Comparison of ENCODE assay signal across 1 cellular context in genomic region chr10:95245425-95246055, GRCh38.
A peak's percentile ranks its signal among the peaks of the same experiment; 100 is the strongest.
TF ChIP-seq lines count a peak whose summit lies in the region.

No MANE protein-coding gene starts in this region.

TF ChIP-seq in GM12878, 131 proteins besides CTCF, POLR2A, EP300 and RAD21 (continued from another document):
- TF ChIP-seq HDAC6 (IDR thresholded peaks at IDR 0.05; ENCODE audit: unreplicated experiment), result no peak
- no peak for TF ChIP-seq TBL1XR1 (IDR thresholded peaks at IDR 0.05; ENCODE audit: low read depth, low read length)
- TF ChIP-seq ESRRA (IDR thresholded peaks at IDR 0.05; ENCODE audit: low read length), result peak; percentile 93
- no peak for TF ChIP-seq BACH1 (IDR thresholded peaks at IDR 0.05; ENCODE audit: borderline replicate concordance)
- 0 out of 2 replicates have a peak, but pooled peaks have one; percentile 31 for TF ChIP-seq GATAD2B (conservative IDR thresholded peaks at IDR 0.05; ENCODE audit: low read depth)
- no peak for TF ChIP-seq RCOR1 (conservative IDR thresholded peaks at IDR 0.05; ENCODE audit: low read depth, low read length)
- peak; percentile 92 for TF ChIP-seq NR2F1 (conservative IDR thresholded peaks at IDR 0.05)
- TF ChIP-seq ATF3 (IDR thresholded peaks at IDR 0.05; ENCODE audit: borderline replicate concordance, extremely low read depth, low read depth, low read length), result no peak
- 0 out of 3 replicates have a peak, but pooled peaks have one; percentile 28 for TF ChIP-seq POU2F2 (IDR thresholded peaks at IDR 0.05; ENCODE audit: borderline replicate concordance, low read depth, low read length)
- peak; percentile 83 to 86 for TF ChIP-seq BHLHE40 (IDR thresholded peaks at IDR 0.05; ENCODE audit: borderline replicate concordance in 1 of 2, low read depth in 2 of 2, low read length in 1 of 2)
- TF ChIP-seq ATF2 (IDR thresholded peaks at IDR 0.05; ENCODE audit: low read length), result peak; percentile 76
- TF ChIP-seq CBFB (IDR thresholded peaks at IDR 0.05; ENCODE audit: low read depth), result peak; percentile 52; the same call in 1 of the 2 replicates
- TF ChIP-seq NRF1 (conservative IDR thresholded peaks at IDR 0.05; ENCODE audit: low read depth, low read length), result no peak
- no peak for TF ChIP-seq GABPA (IDR thresholded peaks at IDR 0.05; ENCODE audit: low read depth)
- no peak for TF ChIP-seq YY1 (IDR thresholded peaks at IDR 0.05; ENCODE audit: low read depth, low read length)
- TF ChIP-seq CHD1 (IDR thresholded peaks at IDR 0.05; ENCODE audit: low read depth, low read length), result no peak
- TF ChIP-seq NR2C1 (IDR thresholded peaks at IDR 0.05), result no peak
- TF ChIP-seq SMC3 (IDR thresholded peaks at IDR 0.05; ENCODE audit: borderline replicate concordance, low read length), result peak; percentile 28; the same call in 1 of the 2 replicates
- TF ChIP-seq IKZF1 (conservative IDR thresholded peaks at IDR 0.05), result peak; percentile 62
- peak in 1 of 2 experiments; percentile 50; a peak in 1 of 4 replicates for TF ChIP-seq ETV6 (conservative IDR thresholded peaks at IDR 0.05 in 1 of 2, IDR thresholded peaks at IDR 0.05 in 1 of 2; ENCODE audit: borderline replicate concordance in 1 of 2, low read depth in 1 of 2)
- peak; percentile 77; the same call in 1 of the 2 replicates for TF ChIP-seq IRF4 (IDR thresholded peaks at IDR 0.05; ENCODE audit: low read depth, low read length)
- peak; percentile 76; the same call in 1 of the 2 replicates for TF ChIP-seq FOXM1 (IDR thresholded peaks at IDR 0.05; ENCODE audit: low read depth, low read length)
- peak; percentile 68 for TF ChIP-seq MTA2 (IDR thresholded peaks at IDR 0.05; ENCODE audit: low read depth)
- no peak for TF ChIP-seq FOXK2 (IDR thresholded peaks at IDR 0.05)
- TF ChIP-seq JUNB (IDR thresholded peaks at IDR 0.05), result peak; percentile 82
- peak; percentile 62; the same call in 1 of the 2 replicates for TF ChIP-seq CREM (IDR thresholded peaks at IDR 0.05; ENCODE audit: low read depth)
- peak; percentile 37; the same call in 1 of the 2 replicates for TF ChIP-seq BCL11A (IDR thresholded peaks at IDR 0.05; ENCODE audit: low read depth, low read length)
- TF ChIP-seq ATF7 (IDR thresholded peaks at IDR 0.05; ENCODE audit: low read depth), result peak; percentile 53
- TF ChIP-seq SUZ12 (IDR thresholded peaks at IDR 0.05; ENCODE audit: unreplicated experiment), result no peak
- no peak for TF ChIP-seq RELA (IDR thresholded peaks at IDR 0.05; ENCODE audit: borderline replicate concordance, partially characterized antibody)
- peak in 1 of 2 experiments; percentile 41; a peak in 1 of 4 replicates for TF ChIP-seq CEBPB (IDR thresholded peaks at IDR 0.05; ENCODE audit: borderline replicate concordance in 1 of 2, low read depth in 2 of 2, low read length in 2 of 2)
- no peak for TF ChIP-seq YBX1 (IDR thresholded peaks at IDR 0.05)
- no peak for TF ChIP-seq SP1 (IDR thresholded peaks at IDR 0.05; ENCODE audit: low read depth, low read length)
- no peak for TF ChIP-seq NFXL1 (IDR thresholded peaks at IDR 0.05; ENCODE audit: borderline replicate concordance)
- no peak for TF ChIP-seq BMI1 (IDR thresholded peaks at IDR 0.05; ENCODE audit: borderline replicate concordance)
- TF ChIP-seq PAX5 (IDR thresholded peaks at IDR 0.05; ENCODE audit: borderline replicate concordance, low read depth, low read length), result 0 out of 2 replicates have a peak, but pooled peaks have one; percentile 32
- TF ChIP-seq ZBTB4 (CRISPR knock-in tag; IDR thresholded peaks at IDR 0.05), result no peak
- TF ChIP-seq ZNF687 (IDR thresholded peaks at IDR 0.05), result no peak
- peak; percentile 69 to 74; a peak in 3 of 4 replicates for TF ChIP-seq IKZF2 (IDR thresholded peaks at IDR 0.05)
- TF ChIP-seq DPF2 (IDR thresholded peaks at IDR 0.05), result peak; percentile 75
- TF ChIP-seq CBX5 (IDR thresholded peaks at IDR 0.05; ENCODE audit: low read depth), result 0 out of 2 replicates have a peak, but pooled peaks have one; percentile 41
- 0 out of 4 replicates have a peak, but pooled peaks of 1 of the 2 experiments have one; percentile 27 for TF ChIP-seq SRF (IDR thresholded peaks at IDR 0.05; ENCODE audit: low read depth in 2 of 2, low read length in 2 of 2)
- no peak for TF ChIP-seq SIN3A (IDR thresholded peaks at IDR 0.05; ENCODE audit: low read depth, low read length)
- peak; percentile 44; the same call in 1 of the 2 replicates for TF ChIP-seq MEF2A (IDR thresholded peaks at IDR 0.05; ENCODE audit: insufficient read depth, low read depth, low read length)
- TF ChIP-seq MXI1 (IDR thresholded peaks at IDR 0.05; ENCODE audit: low read depth, low read length), result peak; percentile 74
- no peak for TF ChIP-seq ASH2L (IDR thresholded peaks at IDR 0.05; ENCODE audit: borderline replicate concordance, low read depth)
- TF ChIP-seq NFIC (IDR thresholded peaks at IDR 0.05; ENCODE audit: low read depth, low read length), result peak; percentile 80
- peak; percentile 99 for TF ChIP-seq RUNX3 (IDR thresholded peaks at IDR 0.05; ENCODE audit: low read length)
- 0 out of 2 replicates have a peak, but pooled peaks have one; percentile 39 for TF ChIP-seq CREB1 (IDR thresholded peaks at IDR 0.05; ENCODE audit: low read depth)
